1 cellular context compared by ENCODE assay signal in genomic region chr19:44891016-44891882, GRCh38.
TF ChIP-seq lines count a peak whose summit lies in the region.

Gene TOMM40 (plus strand): TSS chr19:44891254. CDS start chr19:44891416, 162 bp downstream.

TF ChIP-seq in WTC11, 78 proteins besides CTCF, POLR2A, EP300 and RAD21 (continued from another document):
- TF ChIP-seq PRDM15 (CRISPR knock-in tag; IDR thresholded peaks at IDR 0.05) (no peak), PREB (CRISPR knock-in tag; IDR thresholded peaks at IDR 0.05; ENCODE audit: borderline replicate concordance) (no peak), KAT7 (CRISPR knock-in tag; IDR thresholded peaks at IDR 0.05; ENCODE audit: borderline replicate concordance) (peak; percentile 44; the same call in 1 of the 2 replicates), MAX (CRISPR knock-in tag; IDR thresholded peaks at IDR 0.05) (no peak), GTF2I (CRISPR knock-in tag; conservative IDR thresholded peaks at IDR 0.05) (no peak), SP1 (CRISPR knock-in tag; conservative IDR thresholded peaks at IDR 0.05) (peak; percentile 99), ESRRA (CRISPR knock-in tag; IDR thresholded peaks at IDR 0.05; ENCODE audit: borderline replicate concordance) (no peak), NR2C2 (CRISPR knock-in tag; IDR thresholded peaks at IDR 0.05) (peak; percentile 12; the same call in 1 of the 2 replicates), FOXP4 (CRISPR knock-in tag; IDR thresholded peaks at IDR 0.05) (no peak), ETV6 (CRISPR knock-in tag; IDR thresholded peaks at IDR 0.05) (peak; percentile 22; the same call in 1 of the 2 replicates), E2F5 (CRISPR knock-in tag; IDR thresholded peaks at IDR 0.05) (0 out of 2 replicates have a peak, but pooled peaks have one; percentile 18), TCF7 (CRISPR knock-in tag; IDR thresholded peaks at IDR 0.05; ENCODE audit: low read depth) (no peak), ZNF416 (CRISPR knock-in tag; IDR thresholded peaks at IDR 0.05) (peak; percentile 86), GRHL2 (CRISPR knock-in tag; IDR thresholded peaks at IDR 0.05; ENCODE audit: insufficient replicate concordance, severe bottlenecking) (no peak), ZNF671 (CRISPR knock-in tag; IDR thresholded peaks at IDR 0.05) (no peak; the same call in 1 of the 2 replicates), FOXK1 (CRISPR knock-in tag; IDR thresholded peaks at IDR 0.05) (no peak; the same call in 1 of the 2 replicates), SOX15 (CRISPR knock-in tag; IDR thresholded peaks at IDR 0.05) (no peak), JUN (CRISPR knock-in tag; IDR thresholded peaks at IDR 0.05) (no peak), CREM (CRISPR knock-in tag; IDR thresholded peaks at IDR 0.05) (no peak; the same call in 1 of the 2 replicates), NFATC4 (CRISPR knock-in tag; IDR thresholded peaks at IDR 0.05) (peak; percentile 84; the same call in 1 of the 2 replicates), FOXJ3 (CRISPR knock-in tag; IDR thresholded peaks at IDR 0.05; ENCODE audit: borderline replicate concordance) (no peak), FOXP1 (CRISPR knock-in tag; IDR thresholded peaks at IDR 0.05; ENCODE audit: borderline replicate concordance) (peak; percentile 70), MYBL2 (CRISPR knock-in tag; IDR thresholded peaks at IDR 0.05) (no peak; the same call in none of the 2 replicates), NFYB (CRISPR knock-in tag; conservative IDR thresholded peaks at IDR 0.05; ENCODE audit: low read depth) (peak; percentile 96)
- TF ChIP-seq, protein P1, sequence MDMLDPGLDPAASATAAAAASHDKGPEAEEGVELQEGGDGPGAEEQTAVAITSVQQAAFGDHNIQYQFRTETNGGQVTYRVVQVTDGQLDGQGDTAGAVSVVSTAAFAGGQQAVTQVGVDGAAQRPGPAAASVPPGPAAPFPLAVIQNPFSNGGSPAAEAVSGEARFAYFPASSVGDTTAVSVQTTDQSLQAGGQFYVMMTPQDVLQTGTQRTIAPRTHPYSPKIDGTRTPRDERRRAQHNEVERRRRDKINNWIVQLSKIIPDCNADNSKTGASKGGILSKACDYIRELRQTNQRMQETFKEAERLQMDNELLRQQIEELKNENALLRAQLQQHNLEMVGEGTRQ (CRISPR knock-in tag; IDR thresholded peaks at IDR 0.05) = peak; percentile 29; the same call in 1 of the 2 replicates
- TF ChIP-seq, protein P2, sequence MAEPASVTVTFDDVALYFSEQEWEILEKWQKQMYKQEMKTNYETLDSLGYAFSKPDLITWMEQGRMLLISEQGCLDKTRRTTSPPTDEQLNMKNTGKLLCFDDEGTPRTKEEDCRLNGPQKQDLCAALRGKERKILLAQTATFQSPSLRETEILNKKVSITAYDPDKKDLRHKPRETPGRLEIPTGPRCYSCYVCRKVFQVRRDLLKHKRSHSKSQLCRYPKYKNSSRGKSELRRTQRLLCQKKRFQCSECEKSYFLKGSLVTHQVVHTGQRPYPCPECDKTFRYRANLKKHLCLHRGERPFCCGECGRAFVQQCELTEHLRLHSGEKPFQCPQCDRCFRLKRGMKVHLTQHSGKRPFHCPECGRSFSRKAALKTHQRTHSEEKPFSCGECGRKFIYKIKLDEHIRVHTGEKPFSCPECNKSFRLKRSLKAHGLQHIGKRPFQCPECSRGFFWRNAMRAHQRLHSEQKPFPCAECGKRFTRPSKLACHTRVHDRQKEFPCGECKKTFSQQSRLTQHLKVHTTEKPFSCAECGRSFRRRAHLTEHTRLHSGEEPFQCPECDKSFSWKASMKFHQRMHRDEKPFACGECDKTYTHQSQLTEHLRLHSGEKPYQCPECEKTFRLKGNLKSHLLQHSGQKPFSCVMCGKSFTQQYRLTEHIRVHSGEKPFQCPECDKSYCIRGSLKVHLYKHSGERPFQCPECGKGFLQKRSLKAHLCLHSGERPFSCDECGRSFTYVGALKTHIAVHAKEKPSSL (CRISPR knock-in tag; conservative IDR thresholded peaks at IDR 0.05) = no peak
- TF ChIP-seq, protein P3, sequence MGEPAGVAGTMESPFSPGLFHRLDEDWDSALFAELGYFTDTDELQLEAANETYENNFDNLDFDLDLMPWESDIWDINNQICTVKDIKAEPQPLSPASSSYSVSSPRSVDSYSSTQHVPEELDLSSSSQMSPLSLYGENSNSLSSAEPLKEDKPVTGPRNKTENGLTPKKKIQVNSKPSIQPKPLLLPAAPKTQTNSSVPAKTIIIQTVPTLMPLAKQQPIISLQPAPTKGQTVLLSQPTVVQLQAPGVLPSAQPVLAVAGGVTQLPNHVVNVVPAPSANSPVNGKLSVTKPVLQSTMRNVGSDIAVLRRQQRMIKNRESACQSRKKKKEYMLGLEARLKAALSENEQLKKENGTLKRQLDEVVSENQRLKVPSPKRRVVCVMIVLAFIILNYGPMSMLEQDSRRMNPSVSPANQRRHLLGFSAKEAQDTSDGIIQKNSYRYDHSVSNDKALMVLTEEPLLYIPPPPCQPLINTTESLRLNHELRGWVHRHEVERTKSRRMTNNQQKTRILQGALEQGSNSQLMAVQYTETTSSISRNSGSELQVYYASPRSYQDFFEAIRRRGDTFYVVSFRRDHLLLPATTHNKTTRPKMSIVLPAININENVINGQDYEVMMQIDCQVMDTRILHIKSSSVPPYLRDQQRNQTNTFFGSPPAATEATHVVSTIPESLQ (CRISPR knock-in tag; IDR thresholded peaks at IDR 0.05) = no peak
- TF ChIP-seq, protein P4, sequence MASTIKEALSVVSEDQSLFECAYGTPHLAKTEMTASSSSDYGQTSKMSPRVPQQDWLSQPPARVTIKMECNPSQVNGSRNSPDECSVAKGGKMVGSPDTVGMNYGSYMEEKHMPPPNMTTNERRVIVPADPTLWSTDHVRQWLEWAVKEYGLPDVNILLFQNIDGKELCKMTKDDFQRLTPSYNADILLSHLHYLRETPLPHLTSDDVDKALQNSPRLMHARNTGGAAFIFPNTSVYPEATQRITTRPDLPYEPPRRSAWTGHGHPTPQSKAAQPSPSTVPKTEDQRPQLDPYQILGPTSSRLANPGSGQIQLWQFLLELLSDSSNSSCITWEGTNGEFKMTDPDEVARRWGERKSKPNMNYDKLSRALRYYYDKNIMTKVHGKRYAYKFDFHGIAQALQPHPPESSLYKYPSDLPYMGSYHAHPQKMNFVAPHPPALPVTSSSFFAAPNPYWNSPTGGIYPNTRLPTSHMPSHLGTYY (CRISPR knock-in tag; IDR thresholded peaks at IDR 0.05) = no peak
- TF ChIP-seq, protein P5, sequence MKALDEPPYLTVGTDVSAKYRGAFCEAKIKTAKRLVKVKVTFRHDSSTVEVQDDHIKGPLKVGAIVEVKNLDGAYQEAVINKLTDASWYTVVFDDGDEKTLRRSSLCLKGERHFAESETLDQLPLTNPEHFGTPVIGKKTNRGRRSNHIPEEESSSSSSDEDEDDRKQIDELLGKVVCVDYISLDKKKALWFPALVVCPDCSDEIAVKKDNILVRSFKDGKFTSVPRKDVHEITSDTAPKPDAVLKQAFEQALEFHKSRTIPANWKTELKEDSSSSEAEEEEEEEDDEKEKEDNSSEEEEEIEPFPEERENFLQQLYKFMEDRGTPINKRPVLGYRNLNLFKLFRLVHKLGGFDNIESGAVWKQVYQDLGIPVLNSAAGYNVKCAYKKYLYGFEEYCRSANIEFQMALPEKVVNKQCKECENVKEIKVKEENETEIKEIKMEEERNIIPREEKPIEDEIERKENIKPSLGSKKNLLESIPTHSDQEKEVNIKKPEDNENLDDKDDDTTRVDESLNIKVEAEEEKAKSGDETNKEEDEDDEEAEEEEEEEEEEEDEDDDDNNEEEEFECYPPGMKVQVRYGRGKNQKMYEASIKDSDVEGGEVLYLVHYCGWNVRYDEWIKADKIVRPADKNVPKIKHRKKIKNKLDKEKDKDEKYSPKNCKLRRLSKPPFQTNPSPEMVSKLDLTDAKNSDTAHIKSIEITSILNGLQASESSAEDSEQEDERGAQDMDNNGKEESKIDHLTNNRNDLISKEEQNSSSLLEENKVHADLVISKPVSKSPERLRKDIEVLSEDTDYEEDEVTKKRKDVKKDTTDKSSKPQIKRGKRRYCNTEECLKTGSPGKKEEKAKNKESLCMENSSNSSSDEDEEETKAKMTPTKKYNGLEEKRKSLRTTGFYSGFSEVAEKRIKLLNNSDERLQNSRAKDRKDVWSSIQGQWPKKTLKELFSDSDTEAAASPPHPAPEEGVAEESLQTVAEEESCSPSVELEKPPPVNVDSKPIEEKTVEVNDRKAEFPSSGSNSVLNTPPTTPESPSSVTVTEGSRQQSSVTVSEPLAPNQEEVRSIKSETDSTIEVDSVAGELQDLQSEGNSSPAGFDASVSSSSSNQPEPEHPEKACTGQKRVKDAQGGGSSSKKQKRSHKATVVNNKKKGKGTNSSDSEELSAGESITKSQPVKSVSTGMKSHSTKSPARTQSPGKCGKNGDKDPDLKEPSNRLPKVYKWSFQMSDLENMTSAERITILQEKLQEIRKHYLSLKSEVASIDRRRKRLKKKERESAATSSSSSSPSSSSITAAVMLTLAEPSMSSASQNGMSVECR (CRISPR knock-in tag; IDR thresholded peaks at IDR 0.05; ENCODE audit: borderline replicate concordance) = peak; percentile 36; the same call in 1 of the 2 replicates
- TF ChIP-seq, protein P6, sequence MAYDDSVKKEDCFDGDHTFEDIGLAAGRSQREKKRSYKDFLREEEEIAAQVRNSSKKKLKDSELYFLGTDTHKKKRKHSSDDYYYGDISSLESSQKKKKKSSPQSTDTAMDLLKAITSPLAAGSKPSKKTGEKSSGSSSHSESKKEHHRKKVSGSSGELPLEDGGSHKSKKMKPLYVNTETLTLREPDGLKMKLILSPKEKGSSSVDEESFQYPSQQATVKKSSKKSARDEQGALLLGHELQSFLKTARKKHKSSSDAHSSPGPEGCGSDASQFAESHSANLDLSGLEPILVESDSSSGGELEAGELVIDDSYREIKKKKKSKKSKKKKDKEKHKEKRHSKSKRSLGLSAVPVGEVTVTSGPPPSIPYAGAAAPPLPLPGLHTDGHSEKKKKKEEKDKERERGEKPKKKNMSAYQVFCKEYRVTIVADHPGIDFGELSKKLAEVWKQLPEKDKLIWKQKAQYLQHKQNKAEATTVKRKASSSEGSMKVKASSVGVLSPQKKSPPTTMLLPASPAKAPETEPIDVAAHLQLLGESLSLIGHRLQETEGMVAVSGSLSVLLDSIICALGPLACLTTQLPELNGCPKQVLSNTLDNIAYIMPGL (CRISPR knock-in tag; IDR thresholded peaks at IDR 0.05) = no peak
- TF ChIP-seq, protein P7, sequence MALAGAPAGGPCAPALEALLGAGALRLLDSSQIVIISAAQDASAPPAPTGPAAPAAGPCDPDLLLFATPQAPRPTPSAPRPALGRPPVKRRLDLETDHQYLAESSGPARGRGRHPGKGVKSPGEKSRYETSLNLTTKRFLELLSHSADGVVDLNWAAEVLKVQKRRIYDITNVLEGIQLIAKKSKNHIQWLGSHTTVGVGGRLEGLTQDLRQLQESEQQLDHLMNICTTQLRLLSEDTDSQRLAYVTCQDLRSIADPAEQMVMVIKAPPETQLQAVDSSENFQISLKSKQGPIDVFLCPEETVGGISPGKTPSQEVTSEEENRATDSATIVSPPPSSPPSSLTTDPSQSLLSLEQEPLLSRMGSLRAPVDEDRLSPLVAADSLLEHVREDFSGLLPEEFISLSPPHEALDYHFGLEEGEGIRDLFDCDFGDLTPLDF (CRISPR knock-in tag; IDR thresholded peaks at IDR 0.05) = no peak
